Comparison of ENCODE assay signal across 13 cellular contexts in the genomic region with DNA sequence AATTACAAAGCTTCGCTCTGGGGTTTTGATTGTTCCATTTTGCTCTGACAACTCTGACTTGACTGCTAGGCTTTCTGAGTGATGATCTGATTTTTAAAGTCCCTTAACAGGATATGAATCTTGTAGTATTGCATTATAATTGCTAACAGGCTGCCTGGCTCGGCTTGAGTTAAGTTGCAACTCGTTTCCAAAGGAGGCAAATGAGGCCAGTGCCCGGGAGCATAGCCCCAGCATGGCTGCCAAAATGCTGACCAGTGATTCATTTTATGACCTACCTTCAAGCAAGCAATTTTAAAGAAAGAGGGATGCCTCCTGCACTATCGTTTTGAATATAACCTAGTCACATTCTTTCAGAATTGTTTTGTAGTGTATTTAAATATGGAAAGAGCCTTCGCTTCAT.
DNase-seq lines count a peak whose midpoint lies in the region; ATAC-seq and TF ChIP-seq lines count a peak whose summit lies in the region.
"Had no signal": no experiment of that assay in that cellular context is flagged by ENCODE, and none has a peak within 500 bp of the region (broad histone marks: within the 10 kb centered on the region; RNA-seq: fewer than 3 reads in every experiment).

No MANE protein-coding gene starts in this region.

- H3K4ac ChIP-seq in IMR-90 (ENCODE audit: low read depth, low read length) = peak overlapping the region; percentile 100

- H4K20me1 ChIP-seq in IMR-90 (ENCODE audit: insufficient read depth, low read length) = no peaks in the 10 kb centered on the region

- H3K23ac ChIP-seq in IMR-90 (ENCODE audit: low read depth, low read length) = peak overlapping the region; percentile 100

- peak overlapping the region; percentile 84 for H3K9ac ChIP-seq in IMR-90 (ENCODE audit: low read depth, low read length)

- H3K9me3 ChIP-seq in IMR-90 (ENCODE audit: control insufficient read depth, insufficient read depth, low read length) (no peaks in the 10 kb centered on the region), muscle layer of duodenum (ENCODE audit: control insufficient read depth in 1 of 2, low read length in 2 of 2) (no peaks in the 10 kb centered on the region), transverse colon (no peaks in the 10 kb centered on the region)

- H3K4me2 ChIP-seq in IMR-90 (ENCODE audit: low read depth, low read length) = no peak overlapping the region

- in situ Hi-C loops in IMR-90 (cut with MboI; ENCODE audit: low sequenced_read_pairs) = no loop called here
- in situ Hi-C loops in transverse colon (cut with MboI; ENCODE audit: low pct_ligation_motif_present in 1 of 4, low pct_unique_long_range_greater_than_20kb in 1 of 4, low sequenced_read_pairs in 3 of 4) = no loop called here

- peak overlapping the region; percentile 100 for H4K91ac ChIP-seq in IMR-90 (ENCODE audit: insufficient read depth, low read depth, low read length)

- no peak overlapping the region for H3K4me3 Mint-ChIP-seq in activated CD8-positive, alpha-beta T cell treated with anti-CD3 and anti-CD28 coated beads, Interleukin-2, amount 10 ng/mL, durations not matched to agents 7 days and 5 days

- no peaks in the 10 kb centered on the region for H3K36me3 Mint-ChIP-seq in activated CD8-positive, alpha-beta T cell treated with anti-CD3 and anti-CD28 coated beads, Interleukin-2, amount 10 ng/mL, durations not matched to agents 7 days and 5 days (ENCODE audit: low read depth)

- dilution Hi-C loops in IMR-90 (cut with HindIII; ENCODE audit: low sequenced_read_pairs, unreplicated experiment) = no loop called here

- H2AFZ ChIP-seq in IMR-90 (replicated peaks; ENCODE audit: low read length, poor library complexity) = peak overlapping the region; percentile 71

- peak overlapping the region; percentile 96 for H2BK20ac ChIP-seq in IMR-90 (ENCODE audit: low read depth, low read length)

- peaks cover 14% of the 10 kb centered on the region for H3K27me3 Mint-ChIP-seq in activated CD8-positive, alpha-beta T cell treated with anti-CD3 and anti-CD28 coated beads, Interleukin-2, amount 10 ng/mL, durations not matched to agents 7 days and 5 days (ENCODE audit: low read depth)

- peak overlapping the region; percentile 99 for H3K18ac ChIP-seq in IMR-90 (ENCODE audit: low read depth, low read length)

- TF ChIP-seq CTCF in IMR-90 (conservative IDR thresholded peaks at IDR 0.05; ENCODE audit: low read depth, low read length) (no peak), transverse colon (IDR thresholded peaks at IDR 0.05) (no peak)

- DNase-seq in IMR-90 (peak; percentile 73), fibroblast of gingiva (ENCODE audit: low read depth) (peak; percentile 95), transverse colon (peak; percentile 37), NCI-H510A (lab: John Stamatoyannopoulos, UW) (no peak), islet precursor cell (no peak), NCI-H2227 (lab: John Stamatoyannopoulos, UW; ENCODE audit: unreplicated experiment) (no peak)
- no peak for DNase-seq in activated CD8-positive, alpha-beta T cell treated with anti-CD3 and anti-CD28 coated beads, Interleukin-2, amount 10 ng/mL, durations not matched to agents 7 days and 5 days
- DNase-seq: erythroblast; NCI-H187 treated with DMSO at 0.1 percent for 48 hours; small intestine; stimulated activated CD8-positive, alpha-beta memory T cell treated with anti-CD3 and anti-CD28 coated beads, Interleukin-4, amount 100 ng/mL, for 48 hours had no signal

- TF ChIP-seq RAD21 in IMR-90 (IDR thresholded peaks at IDR 0.05; ENCODE audit: low read length) = no peak

- H3K36me3 ChIP-seq in IMR-90 (ENCODE audit: control insufficient read depth, insufficient read depth, low read length) (no peaks in the 10 kb centered on the region), muscle layer of duodenum (ENCODE audit: control insufficient read depth in 1 of 2, insufficient read depth in 2 of 2, low read length in 2 of 2) (no peaks in the 10 kb centered on the region), transverse colon (no peaks in the 10 kb centered on the region)

- peak overlapping the region; percentile 100 for H3K14ac ChIP-seq in IMR-90 (replicated peaks; ENCODE audit: low read depth, low read length)

- no CpG with 5 or more reads among the region's 6 CpGs for WGBS in IMR-90 (ENCODE audit: extremely low coverage in 2 of 2, insufficient read length in 1 of 2), 2 experiments
- 45 to 74% methylated on average over 3 to 6 of the region's 6 CpGs for WGBS in transverse colon (ENCODE audit: low coverage in 1 of 2), 2 donors

- POLR2A ChIA-PET in IMR-90 (lab: Charles Lee; ENCODE audit: unreplicated experiment) = interaction anchor here (1.8 to 4.2 kb wide), 3 partner anchors 12 to 56 kb away, joined by 8 to 23 read pairs (median 11); no protein-coding TSS in a partner anchor
- POLR2A ChIA-PET in activated CD8-positive, alpha-beta T cell treated with anti-CD3 and anti-CD28 coated beads, Interleukin-2, amount 10 ng/mL, durations not matched to agents 7 days and 5 days (lab: Charles Lee) = no interaction called here

- TF ChIP-seq POLR2A in IMR-90 (IDR thresholded peaks at IDR 0.05; ENCODE audit: low read depth, low read length) (no peak), transverse colon (IDR thresholded peaks at IDR 0.05) (no peak)

- CTCF ChIA-PET in IMR-90 (lab: Yijun Ruan, JAX) = no interaction called here
- CTCF ChIA-PET in activated CD8-positive, alpha-beta T cell treated with anti-CD3 and anti-CD28 coated beads, Interleukin-2, amount 10 ng/mL, durations not matched to agents 7 days and 5 days (lab: Charles Lee) = no interaction called here

- no peak overlapping the region for H2AK9ac ChIP-seq in IMR-90 (replicated peaks; ENCODE audit: low read depth, low read length, poor library complexity)

- peak overlapping the region; percentile 100 for H2BK5ac ChIP-seq in IMR-90 (ENCODE audit: low read depth, low read length, poor library complexity, severe bottlenecking)

- H4K5ac ChIP-seq in IMR-90 (ENCODE audit: low read depth, low read length) = peak overlapping the region; percentile 99

- intact Hi-C loops in IMR-90 (cut with micrococcal nuclease) (no loop called here), transverse colon (cut with DNase I; ENCODE audit: low total_unique reads) (no loop called here)

- no peak overlapping the region for H3K4me3 ChIP-seq in IMR-90 (ENCODE audit: insufficient read depth, low read depth, low read length)
- no peak overlapping the region for H3K4me3 ChIP-seq in muscle layer of duodenum (ENCODE audit: low read depth in 1 of 2, low read length in 2 of 2)
- H3K4me3 ChIP-seq in transverse colon = no peak overlapping the region

- H3K9me3 Mint-ChIP-seq in activated CD8-positive, alpha-beta T cell treated with anti-CD3 and anti-CD28 coated beads, Interleukin-2, amount 10 ng/mL, durations not matched to agents 7 days and 5 days (ENCODE audit: insufficient read depth) = no peaks in the 10 kb centered on the region

- no peaks in the 10 kb centered on the region for H3K4me1 Mint-ChIP-seq in activated CD8-positive, alpha-beta T cell treated with anti-CD3 and anti-CD28 coated beads, Interleukin-2, amount 10 ng/mL, durations not matched to agents 7 days and 5 days (ENCODE audit: low read depth)

- peak overlapping the region; percentile 99 for H3K56ac ChIP-seq in IMR-90 (ENCODE audit: extremely low read depth, insufficient read depth, low read length)

- H3K27me3 ChIP-seq in IMR-90 (ENCODE audit: control insufficient read depth, insufficient read depth, low read length) (no peaks in the 10 kb centered on the region), muscle layer of duodenum (ENCODE audit: low read depth, low read length) (no peaks in the 10 kb centered on the region), transverse colon (no peaks in the 10 kb centered on the region)

- no TSS peak for BruUV-seq in IMR-90 (replicated peaks; lab: Mats Ljungman, UMichigan)

- no peak for ATAC-seq in IMR-90 (ENCODE audit: low read depth)
- no peak for ATAC-seq in activated CD8-positive, alpha-beta T cell treated with anti-CD3 and anti-CD28 coated beads, Interleukin-2, amount 10 ng/mL, durations not matched to agents 7 days and 5 days
- ATAC-seq: left lobe of liver had no signal

- peak overlapping the region; percentile 99 for H2BK15ac ChIP-seq in IMR-90 (ENCODE audit: low read depth, low read length)

- H3K79me1 ChIP-seq in IMR-90 (ENCODE audit: low read depth in 1 of 2, low read length in 2 of 2) = peaks cover 0 to 17% of the 10 kb centered on the region in 2 experiments; a peak in 1 of 4 replicates

- H3K27ac Mint-ChIP-seq in activated CD8-positive, alpha-beta T cell treated with anti-CD3 and anti-CD28 coated beads, Interleukin-2, amount 10 ng/mL, durations not matched to agents 7 days and 5 days = no peak overlapping the region

- H3K27ac ChIP-seq in IMR-90 (ENCODE audit: insufficient read depth, low read length) (peak overlapping the region; percentile 98), muscle layer of duodenum (ENCODE audit: low read length) (peak overlapping the region; percentile 67), transverse colon (peak overlapping the region; percentile 64 to 84 (median 70))

- H2AK5ac ChIP-seq in IMR-90 (ENCODE audit: low read depth, low read length) = peak overlapping the region; percentile 100; the same call in 1 of the 2 replicates

- H3K4me1 ChIP-seq in IMR-90 (ENCODE audit: control insufficient read depth, insufficient read depth, low read length) (peaks cover 32% of the 10 kb centered on the region), muscle layer of duodenum (ENCODE audit: control insufficient read depth in 1 of 2, insufficient read depth in 2 of 2, low read length in 2 of 2) (peaks cover 0 to 8% of the 10 kb centered on the region in 2 donors), transverse colon (peaks cover 4 to 17% (median 7%) of the 10 kb centered on the region in 4 donors)

- H4K8ac ChIP-seq in IMR-90 (ENCODE audit: low read depth in 2 of 2, low read length in 2 of 2) = peak overlapping the region; percentile 99 to 100

- peak overlapping the region; percentile 100 for H2BK120ac ChIP-seq in IMR-90 (ENCODE audit: low read depth, low read length)

- TF ChIP-seq EP300 in transverse colon (IDR thresholded peaks at IDR 0.05; ENCODE audit: low read depth) = no peak

- peaks cover 15% of the 10 kb centered on the region for H3K9me1 ChIP-seq in IMR-90 (ENCODE audit: insufficient read depth, low read length)

TF ChIP-seq in IMR-90, 13 proteins besides CTCF, POLR2A, EP300 and RAD21 (continues in another document):
- TF ChIP-seq, protein P1, sequence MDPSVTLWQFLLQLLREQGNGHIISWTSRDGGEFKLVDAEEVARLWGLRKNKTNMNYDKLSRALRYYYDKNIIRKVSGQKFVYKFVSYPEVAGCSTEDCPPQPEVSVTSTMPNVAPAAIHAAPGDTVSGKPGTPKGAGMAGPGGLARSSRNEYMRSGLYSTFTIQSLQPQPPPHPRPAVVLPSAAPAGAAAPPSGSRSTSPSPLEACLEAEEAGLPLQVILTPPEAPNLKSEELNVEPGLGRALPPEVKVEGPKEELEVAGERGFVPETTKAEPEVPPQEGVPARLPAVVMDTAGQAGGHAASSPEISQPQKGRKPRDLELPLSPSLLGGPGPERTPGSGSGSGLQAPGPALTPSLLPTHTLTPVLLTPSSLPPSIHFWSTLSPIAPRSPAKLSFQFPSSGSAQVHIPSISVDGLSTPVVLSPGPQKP (IDR thresholded peaks at IDR 0.05; ENCODE audit: borderline replicate concordance, low read depth, low read length) = no peak
- TF ChIP-seq CEBPB (IDR thresholded peaks at IDR 0.05; ENCODE audit: low read depth, low read length) (peak; percentile 45; the same call in 1 of the 2 replicates), MAZ (IDR thresholded peaks at IDR 0.05; ENCODE audit: borderline replicate concordance, low read depth, low read length) (no peak)

Comparison
In these comparisons a context has a peak if more than half of its experiments do, and no peak if none do; other contexts are left out.
1. DNase-seq: peak in IMR-90 (single experiment), fibroblast of gingiva (single experiment) and transverse colon (single experiment); none in NCI-H510A (single experiment), activated CD8-positive, alpha-beta T cell treated with anti-CD3 and anti-CD28 coated beads, Interleukin-2, amount 10 ng/mL, durations not matched to agents 7 days and 5 days (single experiment), islet precursor cell (single experiment) and NCI-H2227 (single experiment).
2. Peak in every context shown above with its lines, with median percentiles within 50 percentile points of each other: H3K27ac ChIP-seq.